25 cellular contexts compared by ENCODE assay signal in the genomic region with DNA sequence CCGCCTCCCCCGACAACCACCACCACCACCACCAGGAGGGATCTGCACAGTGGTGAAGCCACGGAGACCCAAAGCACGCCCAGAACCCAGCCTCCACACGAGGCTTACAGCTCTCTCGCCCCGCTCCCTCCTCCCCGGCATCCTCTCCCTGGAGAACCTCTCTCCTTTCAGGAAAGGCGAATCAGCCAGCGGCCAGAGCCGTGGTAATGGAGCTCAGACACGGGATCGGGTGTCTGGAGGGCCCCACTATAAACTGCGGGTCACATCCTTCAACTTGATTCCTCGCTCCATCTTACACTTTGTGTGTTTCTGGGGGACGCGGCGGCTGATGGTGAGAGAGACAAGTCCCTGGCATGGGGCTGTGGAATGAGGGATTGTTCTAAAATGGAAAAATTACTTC.
DNase-seq lines count a peak whose midpoint lies in the region; ATAC-seq, FAIRE-seq and TF ChIP-seq lines count a peak whose summit lies in the region.
"Had no signal": no experiment of that assay in that cellular context is flagged by ENCODE, and none has a peak within 500 bp of the region (broad histone marks: within the 10 kb centered on the region; RNA-seq: fewer than 3 reads in every experiment).

No MANE protein-coding gene starts in this region.

- 2% methylated on average over 18 of the region's 18 CpGs for WGBS in K562 (ENCODE audit: insufficient coverage, low coverage, missing lambda C conversion rate)
- WGBS in suprapubic skin: 92% methylated on average over 18 of the region's 18 CpGs
- 87 to 96% (median 89%) methylated on average over 14 to 18 of the region's 18 CpGs for WGBS in stomach, 5 donors

- no peaks in the 10 kb centered on the region for H4K20me1 ChIP-seq in PC-3 (ENCODE audit: low read length)
- H4K20me1 ChIP-seq in K562 (replicated peaks; ENCODE audit: control insufficient read depth, insufficient read depth, low read length): no peaks in the 10 kb centered on the region; the same call in 1 of the 2 replicates

- TF ChIP-seq POLR2A in K562 (conservative IDR thresholded peaks at IDR 0.05) (no peak), suprapubic skin (IDR thresholded peaks at IDR 0.05) (no peak), stomach (IDR thresholded peaks at IDR 0.05) (no peak)

- peak overlapping the region; percentile 9; the same call in 1 of the 2 replicates for H3K9ac ChIP-seq in PC-3 (ENCODE audit: low read length)
- no peak overlapping the region for H3K9ac ChIP-seq in K562 (ENCODE audit: insufficient read depth in 1 of 2, low read depth in 2 of 2, low read length in 2 of 2)
- H3K9ac ChIP-seq: GM23248 had no signal

- POLR2A ChIA-PET in PC-3 (lab: Charles Lee; ENCODE audit: unreplicated experiment): no interaction called here
- POLR2A ChIA-PET in K562 (lab: Yijun Ruan, JAX): no interaction called here

- CTCF ChIA-PET in PC-3 (lab: Charles Lee): no interaction called here
- CTCF ChIA-PET in K562 (lab: Yijun Ruan, JAX; ENCODE audit: low intra/inter-chr PET ratio): no interaction called here

- H3K4me1 Mint-ChIP-seq in nephron: peaks cover 35% of the 10 kb centered on the region
- H3K4me1 Mint-ChIP-seq: CD4-positive, CD25-positive, alpha-beta regulatory T cell; CD8-positive, alpha-beta memory T cell; IgD-negative memory B cell had no signal

- H3F3A ChIP-seq in PC-3 (ENCODE audit: low read length, unreplicated experiment): peaks cover 24% of the 10 kb centered on the region

- H3K9me2 ChIP-seq in PC-3 (replicated peaks; ENCODE audit: low read length): no peaks in the 10 kb centered on the region

- intact Hi-C loops in PC-3 (cut with micrococcal nuclease): loop anchor here (5.0 kb wide), 2 partner anchors 46 to 206 kb away; no protein-coding TSS in a partner anchor
- intact Hi-C loops in K562 (cut with micrococcal nuclease): no loop called here
- intact Hi-C loops in stomach (cut with DNase I; ENCODE audit: low total_unique reads): no loop called here

- no peak for ATAC-seq in PC-3
- peak; percentile 33; the same call in 1 of the 3 replicates for ATAC-seq in K562
- no peak for ATAC-seq in GM18870 (IDR thresholded peaks at IDR 0.05; ENCODE audit: unreplicated experiment)
- ATAC-seq: GM12878, HCT116 had no signal

- H3K27me3 ChIP-seq in H7 (ENCODE audit: control insufficient read depth, insufficient read depth, low read length): no peaks in the 10 kb centered on the region
- no peaks in the 10 kb centered on the region for H3K27me3 ChIP-seq in PC-3 (ENCODE audit: low read length)
- peaks cover 33 to 42% of the 10 kb centered on the region in 2 experiments for H3K27me3 ChIP-seq in K562 (ENCODE audit: control insufficient read depth in 2 of 2, insufficient read depth in 2 of 2, low read length in 2 of 2)
- no peaks in the 10 kb centered on the region for H3K27me3 ChIP-seq in suprapubic skin
- no peaks in the 10 kb centered on the region for H3K27me3 ChIP-seq in stomach
- H3K27me3 ChIP-seq: BE2C had no signal

- peak overlapping the region; percentile 93 for H3K27ac ChIP-seq in PC-3 (ENCODE audit: low read length)
- no peak overlapping the region for H3K27ac ChIP-seq in K562 (ENCODE audit: extremely low read depth, low read depth, low read length)
- H3K27ac ChIP-seq in suprapubic skin: no peak overlapping the region
- no peak overlapping the region for H3K27ac ChIP-seq in stomach
- H3K27ac ChIP-seq: GM23248 had no signal

- TF ChIP-seq RAD21 in K562 (CRISPR knock-in tag; conservative IDR thresholded peaks at IDR 0.05 in 1 of 2, IDR thresholded peaks at IDR 0.05 in 1 of 2): no peak

- H3K79me2 ChIP-seq in PC-3 (ENCODE audit: low read length): no peaks in the 10 kb centered on the region
- no peaks in the 10 kb centered on the region for H3K79me2 ChIP-seq in K562 (ENCODE audit: control insufficient read depth, insufficient read depth, low read length)

- DNase-seq in H7 (peak; percentile 25), PC-3 (no peak), K562 (ENCODE audit: extremely low read depth in 1 of 4, low spot score in 3 of 4) (no peak), suprapubic skin (ENCODE audit: low spot score in 2 of 2) (no peak), stomach (no peak), putamen (ENCODE audit: low spot score) (no peak)
- DNase-seq: ACHN; BE2C; C1 segment of cervical spinal cord; CD4-positive, CD25-positive, alpha-beta regulatory T cell; CD8-positive, alpha-beta memory T cell; COR-L47; DMS 273 treated with DMSO at 0.1 percent for 48 hours; DMS53; DND-41; EL; GM23248 had no signal

- no peak overlapping the region for H3K4me2 ChIP-seq in PC-3 (ENCODE audit: low read length)
- H3K4me2 ChIP-seq in K562 (ENCODE audit: insufficient read depth, low read length): no peak overlapping the region

- no peak overlapping the region for H3K4me3 ChIP-seq in H7 (ENCODE audit: insufficient read depth, low read depth, low read length)
- no peak overlapping the region for H3K4me3 ChIP-seq in PC-3 (ENCODE audit: low read length)
- H3K4me3 ChIP-seq in K562: no peak overlapping the region
- H3K4me3 ChIP-seq in suprapubic skin: no peak overlapping the region
- H3K4me3 ChIP-seq in stomach: no peak overlapping the region
- H3K4me3 ChIP-seq: GM12878, GM23248 had no signal

- BruUV-seq in PC-3 (replicated peaks; lab: Mats Ljungman, UMichigan) (no TSS peak), K562 (replicated peaks; lab: Mats Ljungman, UMichigan) (no TSS peak)

- in situ Hi-C loops in K562 (cut with MboI): no loop called here

- no peak overlapping the region for H3K4me3 Mint-ChIP-seq in nephron
- H3K4me3 Mint-ChIP-seq: CD4-positive, CD25-positive, alpha-beta regulatory T cell; CD8-positive, alpha-beta memory T cell; IgD-negative memory B cell had no signal

- FAIRE-seq in K562 (lab: Jason Lieb, UNC): no peak
- FAIRE-seq: A204.1, GM12878, H54, HTR-8/SVneo had no signal

- H3K36me3 ChIP-seq in H7 (replicated peaks; ENCODE audit: control insufficient read depth, insufficient read depth, low read length): no peaks in the 10 kb centered on the region
- no peaks in the 10 kb centered on the region for H3K36me3 ChIP-seq in PC-3 (ENCODE audit: low read depth, low read length)
- H3K36me3 ChIP-seq in K562 (ENCODE audit: control insufficient read depth, insufficient read depth, low read length): no peaks in the 10 kb centered on the region
- H3K36me3 ChIP-seq in suprapubic skin: no peaks in the 10 kb centered on the region
- no peaks in the 10 kb centered on the region for H3K36me3 ChIP-seq in stomach
- H3K36me3 ChIP-seq: BE2C had no signal

- H3K9me1 ChIP-seq in K562 (ENCODE audit: control insufficient read depth, insufficient read depth, low read length): no peaks in the 10 kb centered on the region

- TF ChIP-seq EP300 in K562 (IDR thresholded peaks at IDR 0.05; ENCODE audit: low read length) (no peak), suprapubic skin (IDR thresholded peaks at IDR 0.05) (no peak), stomach (IDR thresholded peaks at IDR 0.05) (no peak)

- peaks cover 3% of the 10 kb centered on the region for H3K9me3 Mint-ChIP-seq in nephron
- H3K9me3 Mint-ChIP-seq: CD8-positive, alpha-beta memory T cell; IgD-negative memory B cell had no signal

- H3K27ac Mint-ChIP-seq in nephron: peak overlapping the region; percentile 29 to 78 (median 74)
- H3K27ac Mint-ChIP-seq: CD4-positive, CD25-positive, alpha-beta regulatory T cell; CD8-positive, alpha-beta memory T cell had no signal

- H3K36me3 Mint-ChIP-seq in nephron (ENCODE audit: low read depth): no peaks in the 10 kb centered on the region
- H3K36me3 Mint-ChIP-seq: CD4-positive, CD25-positive, alpha-beta regulatory T cell; IgD-negative memory B cell had no signal

- TF ChIP-seq CTCF in PC-3 (conservative IDR thresholded peaks at IDR 0.05; ENCODE audit: low read depth, low read length) (no peak), K562 (IDR thresholded peaks at IDR 0.05 in 2 of 3, conservative IDR thresholded peaks at IDR 0.05 in 1 of 3; ENCODE audit: insufficient read depth in 2 of 3, low read depth in 1 of 3, low read length in 3 of 3) (no peak), nephron (IDR thresholded peaks at IDR 0.05; ENCODE audit: unreplicated experiment in 3 of 3) (no peak), suprapubic skin (IDR thresholded peaks at IDR 0.05) (no peak), stomach (IDR thresholded peaks at IDR 0.05) (no peak)

- peaks cover 91% of the 10 kb centered on the region for H3K4me1 ChIP-seq in PC-3 (ENCODE audit: insufficient read depth, low read length)
- H3K4me1 ChIP-seq in K562 (replicated peaks in 1 of 2; ENCODE audit: control insufficient read depth in 2 of 2, insufficient read depth in 2 of 2, low read length in 2 of 2): no peaks in the 10 kb centered on the region
- H3K4me1 ChIP-seq in suprapubic skin: no peaks in the 10 kb centered on the region
- H3K4me1 ChIP-seq in stomach: peaks cover 7 to 22% (median 14%) of the 10 kb centered on the region in 4 donors

- H3K9me3 ChIP-seq in PC-3 (ENCODE audit: low read length): no peaks in the 10 kb centered on the region
- H3K9me3 ChIP-seq in K562 (replicated peaks; ENCODE audit: control insufficient read depth, insufficient read depth, low read depth, low read length): no peaks in the 10 kb centered on the region
- no peaks in the 10 kb centered on the region for H3K9me3 ChIP-seq in suprapubic skin
- H3K9me3 ChIP-seq in stomach: peaks cover 0 to 5% (median 0%) of the 10 kb centered on the region in 4 donors

- H3K27me3 Mint-ChIP-seq in nephron (ENCODE audit: low read depth): peaks cover 14% of the 10 kb centered on the region

- H2AFZ ChIP-seq in PC-3 (ENCODE audit: low read length): no peak overlapping the region
- no peak overlapping the region for H2AFZ ChIP-seq in K562 (ENCODE audit: low read depth, low read length)
- H2AFZ ChIP-seq: GM23248 had no signal

TF ChIP-seq in K562, 482 proteins besides CTCF, POLR2A, EP300 and RAD21 (continues in another document):
- TF ChIP-seq ZNF507 (tag; conservative IDR thresholded peaks at IDR 0.05): no peak
